ENCODE assay signal across 22 cellular contexts in the genomic region with DNA sequence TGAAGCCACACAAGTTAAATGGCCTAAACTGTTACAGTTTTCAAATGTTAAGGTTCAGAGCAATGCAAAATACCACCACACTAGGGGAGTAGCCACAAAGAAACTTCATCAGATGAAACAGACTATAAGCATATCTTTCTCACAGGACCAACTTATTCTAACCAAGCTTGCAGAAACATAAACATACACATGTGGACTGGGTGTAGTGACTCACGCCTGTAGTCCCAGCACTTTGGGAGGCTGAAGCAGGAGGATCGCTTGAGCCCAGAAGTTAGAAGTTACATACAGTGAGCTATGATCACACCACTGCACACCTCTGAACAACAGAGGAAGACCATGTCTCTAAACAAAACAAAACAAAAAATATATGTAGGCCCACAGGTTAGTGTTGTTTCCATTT.
"Had no signal": no experiment of that assay in that cellular context is flagged by ENCODE, and none has a peak within 500 bp of the region (broad histone marks: within the 10 kb centered on the region; RNA-seq: fewer than 3 reads in every experiment).

No MANE protein-coding gene starts in this region.

- H3K36me3 Mint-ChIP-seq: natural killer cell had no signal

- FAIRE-seq: pancreas, urothelium cell line had no signal

- H3K4me3 ChIP-seq: colonic mucosa, left ventricle myocardium inferior, pancreas, stomach, suprapubic skin, transverse colon had no signal

- ATAC-seq: activated CD4-positive, CD25-positive, alpha-beta regulatory T cell treated with anti-CD3 and anti-CD28 coated beads, Interleukin-2, amount 50 U/mL, for 24 hours; natural killer cell; pancreas; right cardiac atrium; T-cell had no signal

- H3K4me1 Mint-ChIP-seq: activated naive CD4-positive, alpha-beta T cell treated with anti-CD3 and anti-CD28 coated beads, Interleukin-2, amount 50 U/mL, for 24 hours; natural killer cell had no signal

- H3K9me3 Mint-ChIP-seq: activated CD4-positive, alpha-beta memory T cell treated with anti-CD3 and anti-CD28 coated beads, Interleukin-2, amount 10 ng/mL, durations not matched to agents 7 days and 5 days; activated CD4-positive, alpha-beta T cell treated with anti-CD3 and anti-CD28 coated beads, Interleukin-2, amount 10 ng/mL, durations not matched to agents 24 days and 14 days; activated naive CD4-positive, alpha-beta T cell treated with anti-CD3 and anti-CD28 coated beads, Interleukin-2, amount 50 U/mL, for 24 hours; natural killer cell; T-cell; T-helper 2 cell treated with Interferon-gamma antibody and Interleukin-4, amounts not matched to agents 5 μg/mL and 100 μg/mL, for 36 hours had no signal

- H3K4me3 Mint-ChIP-seq: activated CD4-positive, alpha-beta memory T cell treated with anti-CD3 and anti-CD28 coated beads, Interleukin-2, amount 10 ng/mL, durations not matched to agents 7 days and 5 days; activated CD4-positive, alpha-beta T cell treated with anti-CD3 and anti-CD28 coated beads, Interleukin-2, amount 10 ng/mL, durations not matched to agents 24 days and 14 days; activated naive CD4-positive, alpha-beta T cell treated with anti-CD3 and anti-CD28 coated beads, Interleukin-2, amount 50 U/mL, for 24 hours; natural killer cell; T-cell; T-helper 2 cell treated with Interferon-gamma antibody and Interleukin-4, amounts not matched to agents 5 μg/mL and 100 μg/mL, for 36 hours had no signal

- DNase-seq: activated CD4-positive, alpha-beta memory T cell treated with anti-CD3 and anti-CD28 coated beads, Interleukin-2, amount 10 ng/mL, durations not matched to agents 7 days and 5 days; activated CD4-positive, alpha-beta T cell treated with anti-CD3 and anti-CD28 coated beads, Interleukin-2, amount 10 ng/mL, durations not matched to agents 24 days and 14 days; activated effector memory CD4-positive, alpha-beta T cell treated with anti-CD3 and anti-CD28 coated beads, Interleukin-2, amount 50 U/mL, for 16 hours; activated T-cell treated with anti-CD3 and anti-CD28 coated beads for 4 hours; aorta; central memory CD4-positive, alpha-beta T cell; colonic mucosa; foreskin fibroblast; left ventricle myocardium inferior; midbrain; natural killer cell; pancreas; right cardiac atrium; stimulated activated CD4-positive, alpha-beta T cell treated with anti-CD3 and anti-CD28 coated beads, Interleukin-4, amount 100 ng/mL, for 4 hours; stomach; T-cell; transverse colon had no signal

- H3K27ac Mint-ChIP-seq: activated CD4-positive, alpha-beta memory T cell treated with anti-CD3 and anti-CD28 coated beads, Interleukin-2, amount 10 ng/mL, durations not matched to agents 7 days and 5 days; activated CD4-positive, alpha-beta T cell treated with anti-CD3 and anti-CD28 coated beads, Interleukin-2, amount 10 ng/mL, durations not matched to agents 24 days and 14 days; activated naive CD4-positive, alpha-beta T cell treated with anti-CD3 and anti-CD28 coated beads, Interleukin-2, amount 50 U/mL, for 24 hours; natural killer cell; T-cell; T-helper 2 cell treated with Interferon-gamma antibody and Interleukin-4, amounts not matched to agents 5 μg/mL and 100 μg/mL, for 36 hours had no signal
